8 cellular contexts compared by ENCODE assay signal in genomic region chr22:45163074-45163416, GRCh38. TPM values are rescaled to one million over a fixed set of nuclear protein-coding genes. Genes with fewer than 3 reads are reported as not detected.
DNase-seq lines count a peak whose midpoint lies in the region; ATAC-seq, FAIRE-seq and TF ChIP-seq lines count a peak whose summit lies in the region.

No MANE protein-coding gene starts in this region.

- DNase-seq in ELF-1 (ENCODE audit: low read depth, low spot score) (peak; percentile 69), RWPE2 (ENCODE audit: low spot score) (no peak), endothelial cell of umbilical vein (ENCODE audit: low read depth, low spot score) (no peak), mucosa of gallbladder (ENCODE audit: low spot score) (peak; percentile 11)

- CTCF ChIA-PET in endothelial cell of umbilical vein (lab: Charles Lee), result interaction anchor here (0.9 to 1.6 kb wide), 7 partner anchors 11 to 99 kb away, joined by 3 to 12 read pairs (median 4); no protein-coding TSS in a partner anchor

- H3K27me3 ChIP-seq in RWPE2 (ENCODE audit: insufficient read depth, poor library complexity, severe bottlenecking) (no peaks in the 10 kb centered on the region), endothelial cell of umbilical vein (ENCODE audit: control insufficient read depth in 2 of 2, insufficient read depth in 2 of 2, low read length in 2 of 2) (no peaks in the 10 kb centered on the region)

- H3K9me3 ChIP-seq in RWPE2 (ENCODE audit: severe bottlenecking), result no peaks in the 10 kb centered on the region
- H3K9me3 ChIP-seq in endothelial cell of umbilical vein (replicated peaks; ENCODE audit: control insufficient read depth, insufficient read depth, low read length), result no peaks in the 10 kb centered on the region

- dilution Hi-C loops in endothelial cell of umbilical vein (cut with MboI; ENCODE audit: extremely low pct_ligation_motif_present, low sequenced_read_pairs), result no loop called here

- H3K4me3 ChIP-seq in RWPE2 (ENCODE audit: severe bottlenecking) (peak overlapping the region; percentile 78), endothelial cell of umbilical vein (replicated peaks in 1 of 3; ENCODE audit: insufficient read depth in 1 of 3, low read depth in 1 of 3, low read length in 3 of 3) (peak overlapping the region; percentile 75 to 91 (median 89))

- no peaks in the 10 kb centered on the region for H3K9me1 ChIP-seq in endothelial cell of umbilical vein (replicated peaks; ENCODE audit: control insufficient read depth, extremely low read depth, insufficient read depth, low read length)

- intact Hi-C loops in endothelial cell of umbilical vein (cut with micrococcal nuclease), result loop anchor here (1.0 to 5.0 kb wide), 4 partner anchors 8 to 99 kb away; partner anchors contain the start of gene KIAA0930

- POLR2A ChIA-PET in endothelial cell of umbilical vein (lab: Charles Lee), result no interaction called here

- H3K36me3 ChIP-seq in RWPE2 (ENCODE audit: low read depth) (peaks cover 43% of the 10 kb centered on the region), endothelial cell of umbilical vein (ENCODE audit: control insufficient read depth in 2 of 2, extremely low read depth in 1 of 2, insufficient read depth in 2 of 2, low read length in 2 of 2) (peaks cover 0 to 6% of the 10 kb centered on the region in 2 experiments)

- no peak for TF ChIP-seq POLR2A in endothelial cell of umbilical vein (IDR thresholded peaks at IDR 0.05; ENCODE audit: low read depth, low read length)

- peaks cover 42% of the 10 kb centered on the region for H3K4me1 ChIP-seq in RWPE2 (ENCODE audit: insufficient read depth, poor library complexity, severe bottlenecking)
- peaks cover 38% of the 10 kb centered on the region for H3K4me1 ChIP-seq in endothelial cell of umbilical vein (ENCODE audit: control insufficient read depth, extremely low read depth, insufficient read depth, low read length)

- H2AFZ ChIP-seq in endothelial cell of umbilical vein (ENCODE audit: low read depth, low read length), result peak overlapping the region; percentile 93

- no peak for FAIRE-seq in endothelial cell of umbilical vein (lab: Jason Lieb, UNC)

- peak overlapping the region; percentile 86 for H3K9ac ChIP-seq in endothelial cell of umbilical vein (replicated peaks; ENCODE audit: extremely low read depth, insufficient read depth, low read length)

- ATAC-seq in HG02571 (IDR thresholded peaks at IDR 0.05; ENCODE audit: unreplicated experiment), result peak; percentile 5
- peak; percentile 17 for ATAC-seq in RWPE2 (ENCODE audit: low read depth)
- no peak for ATAC-seq in GM19324 (IDR thresholded peaks at IDR 0.05; ENCODE audit: low FRiP score, unreplicated experiment)
- ATAC-seq in HG03354 (IDR thresholded peaks at IDR 0.05; ENCODE audit: poor library complexity, severe bottlenecking, unreplicated experiment), result no peak
- ATAC-seq in GM21447 (IDR thresholded peaks at IDR 0.05; ENCODE audit: unreplicated experiment), result no peak

- no peaks in the 10 kb centered on the region for H4K20me1 ChIP-seq in endothelial cell of umbilical vein (replicated peaks; ENCODE audit: control insufficient read depth, extremely low read depth, insufficient read depth, low read length)

- TF ChIP-seq CTCF in RWPE2 (IDR thresholded peaks at IDR 0.05; ENCODE audit: poor library complexity, severe bottlenecking) (no peak), endothelial cell of umbilical vein (IDR thresholded peaks at IDR 0.05; ENCODE audit: extremely low read depth in 1 of 2, insufficient read depth in 1 of 2, low read depth in 1 of 2, low read length in 2 of 2) (no peak)

- no TSS peak for BruUV-seq in endothelial cell of umbilical vein (replicated peaks; lab: Mats Ljungman, UMichigan)

- peaks cover 90% of the 10 kb centered on the region for H3K79me2 ChIP-seq in endothelial cell of umbilical vein (ENCODE audit: control insufficient read depth, insufficient read depth, low read length)

- peak overlapping the region; percentile 95 for H3K27ac ChIP-seq in RWPE2 (ENCODE audit: poor library complexity, severe bottlenecking)
- peak overlapping the region; percentile 85 for H3K27ac ChIP-seq in endothelial cell of umbilical vein (ENCODE audit: insufficient read depth, low read depth, low read length)

- H3K4me2 ChIP-seq in endothelial cell of umbilical vein (ENCODE audit: insufficient read depth, low read length), result peak overlapping the region; percentile 91

TF ChIP-seq in endothelial cell of umbilical vein, 7 proteins besides CTCF, POLR2A, EP300 and RAD21:
- TF ChIP-seq MYC (IDR thresholded peaks at IDR 0.05; ENCODE audit: low read depth, low read length) (no peak), MAX (IDR thresholded peaks at IDR 0.05; ENCODE audit: insufficient read depth, insufficient read length) (no peak), POLR2AphosphoS5 (IDR thresholded peaks at IDR 0.05; ENCODE audit: insufficient read depth, low read depth, low read length) (no peak), GATA2 (IDR thresholded peaks at IDR 0.05; ENCODE audit: insufficient read depth, insufficient read length, low read depth, low read length) (no peak), FOS (IDR thresholded peaks at IDR 0.05; ENCODE audit: borderline replicate concordance, insufficient read depth, low read length) (no peak), JUN (IDR thresholded peaks at IDR 0.05; ENCODE audit: borderline replicate concordance, insufficient read depth, insufficient read length, low read depth) (no peak), EZH2 (IDR thresholded peaks at IDR 0.05; ENCODE audit: borderline replicate concordance, low read depth, low read length, severe bottlenecking) (no peak)

RNA-seq across cellular contexts. Expression of gene NUP50, which starts 0.7 kb away (rescaled TPM):
- total RNA-seq in endothelial cell of umbilical vein, result 84.4 and 90.9 TPM in 2 replicates
- polyA plus RNA-seq in endothelial cell of umbilical vein, result 12.4 TPM in 2 replicates
- polyA plus RNA-seq in endothelial cell of umbilical vein (2011; cell fraction: cytosol; rRNA removed), result 11.0 and 16.5 TPM in 2 replicates
- 18.5 and 20.5 TPM in 2 replicates for polyA plus RNA-seq in endothelial cell of umbilical vein (2011; cell fraction: nucleus; rRNA removed)
- 31.6 and 47.9 TPM in 2 replicates for polyA plus RNA-seq in endothelial cell of umbilical vein (2012)
- polyA minus RNA-seq in endothelial cell of umbilical vein, result 41.3 and 47.8 TPM in 2 replicates
- polyA minus RNA-seq in endothelial cell of umbilical vein (2011; cell fraction: cytosol; rRNA and poly(A)+ RNA removed), result 15.8 TPM
- 23.2 and 24.3 TPM in 2 replicates for polyA minus RNA-seq in endothelial cell of umbilical vein (2011; cell fraction: nucleus; rRNA and poly(A)+ RNA removed)
- total RNA-seq in mucosa of gallbladder, result 56.0 TPM

Comparison
In these comparisons a context has a peak if more than half of its experiments do, and no peak if none do; other contexts are left out.
1. DNase-seq: peak in ELF-1 (single experiment) and mucosa of gallbladder (single experiment); none in RWPE2 (single experiment) and endothelial cell of umbilical vein (single experiment).
2. ATAC-seq: peak in HG02571 (single experiment) and RWPE2 (single experiment); none in GM19324 (single experiment), HG03354 (single experiment) and GM21447 (single experiment).